ENCODE assay signal across 25 cellular contexts in genomic region chr4:118337954-118338353, GRCh38. TPM values are rescaled to one million over a fixed set of nuclear protein-coding genes. Genes with fewer than 3 reads are reported as not detected.
DNase-seq lines count a peak whose midpoint lies in the region; ATAC-seq, FAIRE-seq and TF ChIP-seq lines count a peak whose summit lies in the region.
"Had no signal": no experiment of that assay in that cellular context is flagged by ENCODE, and none has a peak within 500 bp of the region (broad histone marks: within the 10 kb centered on the region; RNA-seq: fewer than 3 reads in every experiment).

No MANE protein-coding gene starts in this region.

- no peaks in the 10 kb centered on the region for H3K36me3 Mint-ChIP-seq in GM23338 (ENCODE audit: low read depth)
- H3K36me3 Mint-ChIP-seq in activated T-helper 2 cell treated with anti-CD3 and anti-CD28 coated beads, Interferon-gamma antibody, Interleukin-2, Interleukin-4, amounts not matched to agents 10 μg/mL and 5 μg/mL and 100 μg/mL, durations not matched to agents 14 hours and 24 hours and 36 hours (ENCODE audit: low read depth): no peaks in the 10 kb centered on the region
- H3K36me3 Mint-ChIP-seq: activated naive CD4-positive, alpha-beta T cell treated with anti-CD3 and anti-CD28 coated beads, Interleukin-2, amount 50 U/mL, for 72 hours; CD4-positive, alpha-beta memory T cell had no signal

- H3K4me3 Mint-ChIP-seq in GM23338: no peak overlapping the region
- H3K4me3 Mint-ChIP-seq in activated T-helper 2 cell treated with anti-CD3 and anti-CD28 coated beads, Interferon-gamma antibody, Interleukin-2, Interleukin-4, amounts not matched to agents 10 μg/mL and 5 μg/mL and 100 μg/mL, durations not matched to agents 14 hours and 24 hours and 36 hours (ENCODE audit: low read depth): no peak overlapping the region
- H3K4me3 Mint-ChIP-seq: CD4-positive, alpha-beta memory T cell had no signal

- no peaks in the 10 kb centered on the region for H3K27me3 Mint-ChIP-seq in GM23338 (ENCODE audit: insufficient read depth, low read depth, poor library complexity)
- peaks cover 6% of the 10 kb centered on the region for H3K27me3 Mint-ChIP-seq in activated T-helper 2 cell treated with anti-CD3 and anti-CD28 coated beads, Interferon-gamma antibody, Interleukin-2, Interleukin-4, amounts not matched to agents 10 μg/mL and 5 μg/mL and 100 μg/mL, durations not matched to agents 14 hours and 24 hours and 36 hours (ENCODE audit: low read depth)

- no peaks in the 10 kb centered on the region for H3K9me3 Mint-ChIP-seq in GM23338
- H3K9me3 Mint-ChIP-seq in activated T-helper 2 cell treated with anti-CD3 and anti-CD28 coated beads, Interferon-gamma antibody, Interleukin-2, Interleukin-4, amounts not matched to agents 10 μg/mL and 5 μg/mL and 100 μg/mL, durations not matched to agents 14 hours and 24 hours and 36 hours: no peaks in the 10 kb centered on the region
- H3K9me3 Mint-ChIP-seq: activated naive CD4-positive, alpha-beta T cell treated with anti-CD3 and anti-CD28 coated beads, Interleukin-2, amount 50 U/mL, for 72 hours; CD4-positive, alpha-beta memory T cell had no signal

- H3K4me2 ChIP-seq in GM23338 (no peak overlapping the region), Karpas-422 (ENCODE audit: low read depth, low read length, poor library complexity, severe bottlenecking) (no peak overlapping the region)
- H3K4me2 ChIP-seq: KMS-11, smooth muscle cell had no signal

- H3K27me3 ChIP-seq in GM23338 (ENCODE audit: insufficient read depth): no peaks in the 10 kb centered on the region
- H3K27me3 ChIP-seq in Karpas-422 (ENCODE audit: low read length): no peaks in the 10 kb centered on the region
- H3K27me3 ChIP-seq: esophagus muscularis mucosa, tibial artery had no signal

- H3K9me2 ChIP-seq in GM23338 (ENCODE audit: insufficient read depth): no peaks in the 10 kb centered on the region
- H3K9me2 ChIP-seq in Karpas-422 (replicated peaks; ENCODE audit: insufficient read depth, low read length): no peaks in the 10 kb centered on the region

- no peak overlapping the region for H3K9ac ChIP-seq in Karpas-422 (ENCODE audit: low read length)
- H3K9ac ChIP-seq: KMS-11 had no signal

- H3K79me2 ChIP-seq in GM23338 (replicated peaks; ENCODE audit: insufficient read depth) (no peaks in the 10 kb centered on the region), Karpas-422 (ENCODE audit: low read length) (no peaks in the 10 kb centered on the region)

- TF ChIP-seq CTCF in GM23338 (conservative IDR thresholded peaks at IDR 0.05; ENCODE audit: low read depth in 2 of 2): no peak
- TF ChIP-seq CTCF in fibroblast of mammary gland (conservative IDR thresholded peaks at IDR 0.05; ENCODE audit: control insufficient read depth, insufficient read depth, low read depth, low read length): no peak

- H3K27ac ChIP-seq in GM23338 (ENCODE audit: low read depth) (no peak overlapping the region), Karpas-422 (ENCODE audit: low read length) (no peak overlapping the region)
- H3K27ac ChIP-seq: esophagus muscularis mucosa, KMS-11, psoas muscle, tibial artery had no signal

- intact Hi-C loops in activated T-helper 2 cell treated with anti-CD3 and anti-CD28 coated beads, Interferon-gamma antibody, Interleukin-2, Interleukin-4, amounts not matched to agents 10 μg/mL and 5 μg/mL and 100 μg/mL, durations not matched to agents 14 hours and 24 hours and 36 hours (cut with micrococcal nuclease): no loop called here

- H3K4me1 ChIP-seq in GM23338 (ENCODE audit: insufficient read depth): peaks cover 41% of the 10 kb centered on the region
- H3K4me1 ChIP-seq in Karpas-422 (ENCODE audit: low read length): no peaks in the 10 kb centered on the region
- H3K4me1 ChIP-seq: psoas muscle, tibial artery had no signal

- no peaks in the 10 kb centered on the region for H3F3A ChIP-seq in GM23338 (replicated peaks; ENCODE audit: low read depth)

- H3K4me3 ChIP-seq in GM23338 (no peak overlapping the region), fibroblast of mammary gland (ENCODE audit: control insufficient read depth, low read depth, low read length) (no peak overlapping the region), Karpas-422 (ENCODE audit: low read length) (no peak overlapping the region)
- H3K4me3 ChIP-seq: esophagus muscularis mucosa, psoas muscle, smooth muscle cell, tibial artery had no signal

- H4K20me1 ChIP-seq in GM23338 (replicated peaks; ENCODE audit: insufficient read depth) (no peaks in the 10 kb centered on the region), Karpas-422 (ENCODE audit: insufficient read depth, low read depth, low read length) (no peaks in the 10 kb centered on the region)

- peaks cover 35% of the 10 kb centered on the region for H3K4me1 Mint-ChIP-seq in GM23338
- H3K4me1 Mint-ChIP-seq in activated T-helper 2 cell treated with anti-CD3 and anti-CD28 coated beads, Interferon-gamma antibody, Interleukin-2, Interleukin-4, amounts not matched to agents 10 μg/mL and 5 μg/mL and 100 μg/mL, durations not matched to agents 14 hours and 24 hours and 36 hours (ENCODE audit: low read depth): no peaks in the 10 kb centered on the region
- H3K4me1 Mint-ChIP-seq: CD4-positive, alpha-beta memory T cell had no signal

- no peaks in the 10 kb centered on the region for H3K36me3 ChIP-seq in GM23338 (ENCODE audit: insufficient read depth)
- no peaks in the 10 kb centered on the region for H3K36me3 ChIP-seq in Karpas-422 (ENCODE audit: insufficient read depth, low read length)
- H3K36me3 ChIP-seq: esophagus muscularis mucosa, tibial artery had no signal

- no peak for FAIRE-seq in frontal cortex (lab: Jason Lieb, UNC)
- FAIRE-seq: astrocyte had no signal

- H3K27ac Mint-ChIP-seq in GM23338: no peak overlapping the region
- H3K27ac Mint-ChIP-seq in activated T-helper 2 cell treated with anti-CD3 and anti-CD28 coated beads, Interferon-gamma antibody, Interleukin-2, Interleukin-4, amounts not matched to agents 10 μg/mL and 5 μg/mL and 100 μg/mL, durations not matched to agents 14 hours and 24 hours and 36 hours: no peak overlapping the region
- H3K27ac Mint-ChIP-seq: activated naive CD4-positive, alpha-beta T cell treated with anti-CD3 and anti-CD28 coated beads, Interleukin-2, amount 50 U/mL, for 72 hours; CD4-positive, alpha-beta memory T cell had no signal

- no peaks in the 10 kb centered on the region for H3K9me3 ChIP-seq in Karpas-422 (ENCODE audit: low read length)
- H3K9me3 ChIP-seq: esophagus muscularis mucosa, psoas muscle, tibial artery had no signal

- ATAC-seq in GM23338: peak; percentile 49; the same call in 2 of the 3 replicates
- ATAC-seq in GM19035 (IDR thresholded peaks at IDR 0.05; ENCODE audit: unreplicated experiment): no peak
- ATAC-seq: activated naive CD4-positive, alpha-beta T cell treated with anti-CD3 and anti-CD28 coated beads, Interleukin-2, amount 50 U/mL, for 72 hours; left ventricle myocardium superior; psoas muscle had no signal

- peak; percentile 6 for DNase-seq in Daoy (ENCODE audit: low read depth)
- DNase-seq in GM23338 (ENCODE audit: low spot score): peak; percentile 17
- peak; percentile 9 for DNase-seq in M059J (ENCODE audit: low read depth)
- DNase-seq in fibroblast of mammary gland (ENCODE audit: low read depth): peak; percentile 31
- no peak for DNase-seq in activated T-helper 2 cell treated with anti-CD3 and anti-CD28 coated beads, Interferon-gamma antibody, Interleukin-2, Interleukin-4, amounts not matched to agents 10 μg/mL and 5 μg/mL and 100 μg/mL, durations not matched to agents 14 hours and 24 hours and 36 hours (ENCODE audit: low spot score)
- no peak for DNase-seq in Karpas-422
- DNase-seq in frontal cortex (ENCODE audit: low spot score in 2 of 2): no peak
- DNase-seq: CD4-positive, alpha-beta memory T cell; DMS53; effector CD8-positive, alpha-beta T cell; head of caudate nucleus; left ventricle myocardium superior; NCI-H1105; NCI-H2081 treated with DMSO at 0.1 percent for 48 hours; NCI-H510A treated with DMSO at 0.1 percent for 48 hours; psoas muscle; stimulated activated CD4-positive, alpha-beta T cell treated with anti-CD3 and anti-CD28 coated beads, Interleukin-2, amount 100 ng/mL, for 48 hours; stimulated activated naive CD4-positive, alpha-beta T cell treated with Interleukin-2 at 50 U/mL for 16 hours; tibial artery had no signal

- H2AFZ ChIP-seq in GM23338 (no peak overlapping the region), Karpas-422 (ENCODE audit: low read length) (no peak overlapping the region)

TF ChIP-seq in GM23338, 12 proteins besides CTCF, POLR2A, EP300 and RAD21:
- TF ChIP-seq NANOG (IDR thresholded peaks at IDR 0.05; ENCODE audit: borderline replicate concordance): no peak

RNA-seq across cellular contexts. Expression of gene PRSS12, which starts 14.8 kb away (rescaled TPM):
- total RNA-seq in Daoy (2014; rRNA removed; shearing (Covaris generic)): 5.8 and 10.9 TPM in 2 replicates
- total RNA-seq in GM23338 (2014; rRNA removed; shearing (Covaris generic)): 7.5 and 12.9 TPM in 2 replicates
- 4.1 and 5.5 TPM in 2 replicates for polyA plus RNA-seq in GM23338 (2016; fragmentation: Nextera tagmentation; extraction: Ambion mirVana)
- total RNA-seq in M059J (2014; rRNA removed; shearing (Covaris generic)): 0.59 and 2.6 TPM in 2 replicates
- total RNA-seq in activated T-helper 2 cell treated with anti-CD3 and anti-CD28 coated beads, Interferon-gamma antibody, Interleukin-2, Interleukin-4, amounts not matched to agents 10 μg/mL and 5 μg/mL and 100 μg/mL, durations not matched to agents 14 hours and 24 hours and 36 hours: not detected in 2 replicates
- total RNA-seq in Karpas-422 (2014; rRNA removed; shearing (Covaris generic); ENCODE audit: low replicate concordance): not detected in 2 replicates
- 24.9 TPM for total RNA-seq in frontal cortex
- total RNA-seq: CD4-positive, alpha-beta memory T cell; left ventricle myocardium superior had no signal

Comparison
In these comparisons a context has a peak if more than half of its experiments do, and no peak if none do; other contexts are left out.
1. DNase-seq: peak in Daoy (single experiment), GM23338 (single experiment), M059J (single experiment) and fibroblast of mammary gland (single experiment); none in activated T-helper 2 cell treated with anti-CD3 and anti-CD28 coated beads, Interferon-gamma antibody, Interleukin-2, Interleukin-4, amounts not matched to agents 10 μg/mL and 5 μg/mL and 100 μg/mL, durations not matched to agents 14 hours and 24 hours and 36 hours (single experiment), Karpas-422 (single experiment) and frontal cortex (0 of 2).